In genomic region chr6:165605182-165605875, GRCh38 we compare ENCODE assay signal across 25 cellular contexts. TPM values are rescaled to one million over a fixed set of nuclear protein-coding genes. Genes with fewer than 3 reads are reported as not detected.
"Had no signal": no experiment of that assay in that cellular context is flagged by ENCODE, and none has a peak within 500 bp of the region (broad histone marks: within the 10 kb centered on the region; RNA-seq: fewer than 3 reads in every experiment).

No MANE protein-coding gene starts in this region.

- H3K27me3 ChIP-seq: left lung, upper lobe of left lung, vagina had no signal

- H3K36me3 ChIP-seq: left lung, upper lobe of left lung, vagina had no signal

- H3K4me1 Mint-ChIP-seq: activated T-helper 17 cell treated with anti-CD3 and anti-CD28 coated beads, Interleukin-2, amount 50 U/mL, for 72 hours; stimulated activated memory B cell treated with anti-CD40 and anti-IgM and Interleukin-4, amounts not matched to agents 10 μg/mL and 1 μg/mL and 100 μg/mL, for 72 hours; stimulated activated naive CD8-positive, alpha-beta T cell treated with anti-CD3 and anti-CD28 coated beads, Interleukin-15, amount 100 ng/mL, for 72 hours; T-helper 17 cell had no signal

- H3K9me3 Mint-ChIP-seq: activated CD8-positive, alpha-beta T cell treated with anti-CD3 and anti-CD28 coated beads for 36 hours; activated T-helper 17 cell treated with anti-CD3 and anti-CD28 coated beads, Interleukin-2, amount 50 U/mL, for 72 hours had no signal

- DNase-seq: activated CD4-positive, alpha-beta T cell treated with anti-CD3 and anti-CD28 coated beads for 1 hour; activated CD4-positive, alpha-beta T cell treated with anti-CD3 and anti-CD28 coated beads, Interleukin-2, amount 50 U/mL, for 1 hour; activated CD8-positive, alpha-beta T cell treated with anti-CD3 and anti-CD28 coated beads for 36 hours; activated gamma-delta T cell treated with Interleukin-2 at 50 U/mL for 16 hours; activated naive CD4-positive, alpha-beta T cell treated with anti-CD3 and anti-CD28 coated beads, Interleukin-2, amount 50 U/mL, for 16 hours; activated T-cell treated with anti-CD3 and anti-CD28 coated beads, Interleukin-2, amount 50 U/mL, for 4 hours; amygdala; central memory CD4-positive, alpha-beta T cell; effector CD4-positive, alpha-beta T cell; erythroblast; left lung; mucosa of descending colon; stimulated activated CD4-positive, alpha-beta T cell treated with anti-CD3 and anti-CD28 coated beads, Interleukin-12 subunit alpha, Interleukin-12 subunit beta, amount 100 ng/mL, for 4 hours; stimulated activated CD4-positive, alpha-beta T cell treated with anti-CD3 and anti-CD28 coated beads, Interleukin-4, amount 100 ng/mL, for 4 hours; stimulated activated CD8-positive, alpha-beta memory T cell treated with anti-CD3 and anti-CD28 coated beads, Interleukin-4, amount 100 ng/mL, for 48 hours; stimulated activated naive CD8-positive, alpha-beta T cell treated with anti-CD3 and anti-CD28 coated beads, Interleukin-15, amount 100 ng/mL, for 72 hours; substantia nigra; T-helper 17 cell; upper lobe of left lung had no signal

- H3K9me3 ChIP-seq: mucosa of descending colon, upper lobe of left lung, vagina had no signal

- H3K4me3 Mint-ChIP-seq: activated CD8-positive, alpha-beta T cell treated with anti-CD3 and anti-CD28 coated beads for 36 hours; activated T-cell treated with anti-CD3 and anti-CD28 coated beads, Interleukin-2, amount 50 U/mL, for 4 hours; activated T-helper 17 cell treated with anti-CD3 and anti-CD28 coated beads, Interleukin-2, amount 50 U/mL, for 72 hours; natural killer cell treated with Interleukin-12 subunit alpha and Interleukin-12 subunit beta and Interleukin-15 and Interleukin-18, amount 100 ng/mL, for 72 hours; stimulated activated memory B cell treated with anti-CD40 and anti-IgM and Interleukin-4, amounts not matched to agents 10 μg/mL and 1 μg/mL and 100 μg/mL, for 72 hours; stimulated activated naive CD8-positive, alpha-beta T cell treated with anti-CD3 and anti-CD28 coated beads, Interleukin-15, amount 100 ng/mL, for 72 hours; T-helper 17 cell; WTC11 had no signal

- H3K27ac Mint-ChIP-seq: activated CD8-positive, alpha-beta T cell treated with anti-CD3 and anti-CD28 coated beads for 36 hours; activated T-helper 17 cell treated with anti-CD3 and anti-CD28 coated beads, Interleukin-2, amount 50 U/mL, for 72 hours; natural killer cell treated with Interleukin-12 subunit alpha and Interleukin-12 subunit beta and Interleukin-15 and Interleukin-18, amount 100 ng/mL, for 72 hours; stimulated activated memory B cell treated with anti-CD40 and anti-IgM and Interleukin-4, amounts not matched to agents 10 μg/mL and 1 μg/mL and 100 μg/mL, for 72 hours; stimulated activated naive CD8-positive, alpha-beta T cell treated with anti-CD3 and anti-CD28 coated beads, Interleukin-15, amount 100 ng/mL, for 72 hours; T-helper 17 cell; WTC11 had no signal

- H3K36me3 Mint-ChIP-seq: natural killer cell treated with Interleukin-12 subunit alpha and Interleukin-12 subunit beta and Interleukin-15 and Interleukin-18, amount 100 ng/mL, for 72 hours; stimulated activated memory B cell treated with anti-CD40 and anti-IgM and Interleukin-4, amounts not matched to agents 10 μg/mL and 1 μg/mL and 100 μg/mL, for 72 hours; WTC11 had no signal

- H3K27me3 Mint-ChIP-seq: activated CD8-positive, alpha-beta T cell treated with anti-CD3 and anti-CD28 coated beads for 36 hours; activated T-helper 17 cell treated with anti-CD3 and anti-CD28 coated beads, Interleukin-2, amount 50 U/mL, for 72 hours; natural killer cell treated with Interleukin-12 subunit alpha and Interleukin-12 subunit beta and Interleukin-15 and Interleukin-18, amount 100 ng/mL, for 72 hours; stimulated activated memory B cell treated with anti-CD40 and anti-IgM and Interleukin-4, amounts not matched to agents 10 μg/mL and 1 μg/mL and 100 μg/mL, for 72 hours; stimulated activated naive CD8-positive, alpha-beta T cell treated with anti-CD3 and anti-CD28 coated beads, Interleukin-15, amount 100 ng/mL, for 72 hours; T-helper 17 cell had no signal

- H3K4me3 ChIP-seq: left lung, lung, mucosa of descending colon, upper lobe of left lung, vagina had no signal

- H3K4me1 ChIP-seq: left lung, upper lobe of left lung, vagina had no signal

- ATAC-seq: activated CD8-positive, alpha-beta T cell treated with anti-CD3 and anti-CD28 coated beads for 36 hours; activated T-cell treated with anti-CD3 and anti-CD28 coated beads, Interleukin-2, amount 50 U/mL, for 4 hours; activated T-helper 17 cell treated with anti-CD3 and anti-CD28 coated beads, Interleukin-2, amount 50 U/mL, for 72 hours; left lung; mucosa of descending colon; natural killer cell treated with Interleukin-12 subunit alpha and Interleukin-12 subunit beta and Interleukin-15 and Interleukin-18, amount 100 ng/mL, for 72 hours; stimulated activated memory B cell treated with anti-CD40 and anti-IgM and Interleukin-4, amounts not matched to agents 10 μg/mL and 1 μg/mL and 100 μg/mL, for 72 hours; stimulated activated naive CD8-positive, alpha-beta T cell treated with anti-CD3 and anti-CD28 coated beads, Interleukin-15, amount 100 ng/mL, for 72 hours; T-helper 17 cell; WTC11 had no signal

- H3K27ac ChIP-seq: left lung, upper lobe of left lung, vagina had no signal

RNA-seq across cellular contexts. Expression of gene PDE10A, which starts 57.7 kb away (rescaled TPM):
- total RNA-seq: activated CD8-positive, alpha-beta T cell treated with anti-CD3 and anti-CD28 coated beads for 36 hours; activated T-helper 17 cell treated with anti-CD3 and anti-CD28 coated beads, Interleukin-2, amount 50 U/mL, for 72 hours; natural killer cell treated with Interleukin-12 subunit alpha and Interleukin-12 subunit beta and Interleukin-15 and Interleukin-18, amount 100 ng/mL, for 72 hours had no signal
